1 cellular context compared by ENCODE assay signal in the genomic region with DNA sequence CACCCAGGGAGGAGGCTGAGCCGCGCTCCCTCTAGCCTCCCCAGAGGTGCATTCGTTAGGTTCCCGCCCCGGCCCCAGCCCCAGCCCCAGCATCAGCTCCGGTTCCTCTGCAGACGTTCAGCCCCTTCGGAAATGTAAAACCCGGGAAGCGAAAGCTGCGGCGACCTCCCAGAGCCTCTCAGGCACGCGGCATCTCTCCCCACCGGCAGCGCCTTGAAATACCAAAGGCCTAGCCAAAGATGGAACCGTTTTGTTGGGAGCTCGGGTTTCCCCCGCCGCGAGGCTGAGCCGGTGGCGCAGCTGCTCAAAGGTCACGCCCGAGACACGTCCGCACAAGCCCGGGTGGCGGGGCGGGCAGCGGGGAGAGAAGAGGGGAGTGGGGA.
TF ChIP-seq lines count a peak whose summit lies in the region.

No MANE protein-coding gene starts in this region.

TF ChIP-seq in WTC11, 78 proteins besides CTCF, POLR2A, EP300 and RAD21 (continued from another document):
- TF ChIP-seq, protein P1, sequence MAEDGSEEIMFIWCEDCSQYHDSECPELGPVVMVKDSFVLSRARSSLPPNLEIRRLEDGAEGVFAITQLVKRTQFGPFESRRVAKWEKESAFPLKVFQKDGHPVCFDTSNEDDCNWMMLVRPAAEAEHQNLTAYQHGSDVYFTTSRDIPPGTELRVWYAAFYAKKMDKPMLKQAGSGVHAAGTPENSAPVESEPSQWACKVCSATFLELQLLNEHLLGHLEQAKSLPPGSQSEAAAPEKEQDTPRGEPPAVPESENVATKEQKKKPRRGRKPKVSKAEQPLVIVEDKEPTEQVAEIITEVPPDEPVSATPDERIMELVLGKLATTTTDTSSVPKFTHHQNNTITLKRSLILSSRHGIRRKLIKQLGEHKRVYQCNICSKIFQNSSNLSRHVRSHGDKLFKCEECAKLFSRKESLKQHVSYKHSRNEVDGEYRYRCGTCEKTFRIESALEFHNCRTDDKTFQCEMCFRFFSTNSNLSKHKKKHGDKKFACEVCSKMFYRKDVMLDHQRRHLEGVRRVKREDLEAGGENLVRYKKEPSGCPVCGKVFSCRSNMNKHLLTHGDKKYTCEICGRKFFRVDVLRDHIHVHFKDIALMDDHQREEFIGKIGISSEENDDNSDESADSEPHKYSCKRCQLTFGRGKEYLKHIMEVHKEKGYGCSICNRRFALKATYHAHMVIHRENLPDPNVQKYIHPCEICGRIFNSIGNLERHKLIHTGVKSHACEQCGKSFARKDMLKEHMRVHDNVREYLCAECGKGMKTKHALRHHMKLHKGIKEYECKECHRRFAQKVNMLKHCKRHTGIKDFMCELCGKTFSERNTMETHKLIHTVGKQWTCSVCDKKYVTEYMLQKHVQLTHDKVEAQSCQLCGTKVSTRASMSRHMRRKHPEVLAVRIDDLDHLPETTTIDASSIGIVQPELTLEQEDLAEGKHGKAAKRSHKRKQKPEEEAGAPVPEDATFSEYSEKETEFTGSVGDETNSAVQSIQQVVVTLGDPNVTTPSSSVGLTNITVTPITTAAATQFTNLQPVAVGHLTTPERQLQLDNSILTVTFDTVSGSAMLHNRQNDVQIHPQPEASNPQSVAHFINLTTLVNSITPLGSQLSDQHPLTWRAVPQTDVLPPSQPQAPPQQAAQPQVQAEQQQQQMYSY (CRISPR knock-in tag; IDR thresholded peaks at IDR 0.05): peak; percentile 44; the same call in 1 of the 2 replicates
- 0 out of 2 replicates have a peak, but pooled peaks have one; percentile 63 for TF ChIP-seq ZNF232 (CRISPR knock-in tag; IDR thresholded peaks at IDR 0.05)
- TF ChIP-seq, protein P2, sequence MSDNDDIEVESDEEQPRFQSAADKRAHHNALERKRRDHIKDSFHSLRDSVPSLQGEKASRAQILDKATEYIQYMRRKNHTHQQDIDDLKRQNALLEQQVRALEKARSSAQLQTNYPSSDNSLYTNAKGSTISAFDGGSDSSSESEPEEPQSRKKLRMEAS (CRISPR knock-in tag; IDR thresholded peaks at IDR 0.05): peak; percentile 66; the same call in 1 of the 2 replicates
- no peak for TF ChIP-seq ZNF416 (CRISPR knock-in tag; IDR thresholded peaks at IDR 0.05)
- TF ChIP-seq TP53 (CRISPR knock-in tag; IDR thresholded peaks at IDR 0.05): 0 out of 2 replicates have a peak, but pooled peaks have one; percentile 60
- peak; percentile 40; the same call in 1 of the 2 replicates for TF ChIP-seq SMAD3 (CRISPR knock-in tag; IDR thresholded peaks at IDR 0.05; ENCODE audit: borderline replicate concordance)
- TF ChIP-seq ETV6 (CRISPR knock-in tag; IDR thresholded peaks at IDR 0.05): 0 out of 2 replicates have a peak, but pooled peaks have one; percentile 37
